Comparison of ENCODE assay signal across 1 cellular context in genomic region chr19:1651548-1652394, GRCh38.
TF ChIP-seq lines count a peak whose summit lies in the region.

No MANE protein-coding gene starts in this region.

TF ChIP-seq in K562, 482 proteins besides CTCF, POLR2A, EP300 and RAD21 (continued from another document and continues in another):
- TF ChIP-seq, protein P1, sequence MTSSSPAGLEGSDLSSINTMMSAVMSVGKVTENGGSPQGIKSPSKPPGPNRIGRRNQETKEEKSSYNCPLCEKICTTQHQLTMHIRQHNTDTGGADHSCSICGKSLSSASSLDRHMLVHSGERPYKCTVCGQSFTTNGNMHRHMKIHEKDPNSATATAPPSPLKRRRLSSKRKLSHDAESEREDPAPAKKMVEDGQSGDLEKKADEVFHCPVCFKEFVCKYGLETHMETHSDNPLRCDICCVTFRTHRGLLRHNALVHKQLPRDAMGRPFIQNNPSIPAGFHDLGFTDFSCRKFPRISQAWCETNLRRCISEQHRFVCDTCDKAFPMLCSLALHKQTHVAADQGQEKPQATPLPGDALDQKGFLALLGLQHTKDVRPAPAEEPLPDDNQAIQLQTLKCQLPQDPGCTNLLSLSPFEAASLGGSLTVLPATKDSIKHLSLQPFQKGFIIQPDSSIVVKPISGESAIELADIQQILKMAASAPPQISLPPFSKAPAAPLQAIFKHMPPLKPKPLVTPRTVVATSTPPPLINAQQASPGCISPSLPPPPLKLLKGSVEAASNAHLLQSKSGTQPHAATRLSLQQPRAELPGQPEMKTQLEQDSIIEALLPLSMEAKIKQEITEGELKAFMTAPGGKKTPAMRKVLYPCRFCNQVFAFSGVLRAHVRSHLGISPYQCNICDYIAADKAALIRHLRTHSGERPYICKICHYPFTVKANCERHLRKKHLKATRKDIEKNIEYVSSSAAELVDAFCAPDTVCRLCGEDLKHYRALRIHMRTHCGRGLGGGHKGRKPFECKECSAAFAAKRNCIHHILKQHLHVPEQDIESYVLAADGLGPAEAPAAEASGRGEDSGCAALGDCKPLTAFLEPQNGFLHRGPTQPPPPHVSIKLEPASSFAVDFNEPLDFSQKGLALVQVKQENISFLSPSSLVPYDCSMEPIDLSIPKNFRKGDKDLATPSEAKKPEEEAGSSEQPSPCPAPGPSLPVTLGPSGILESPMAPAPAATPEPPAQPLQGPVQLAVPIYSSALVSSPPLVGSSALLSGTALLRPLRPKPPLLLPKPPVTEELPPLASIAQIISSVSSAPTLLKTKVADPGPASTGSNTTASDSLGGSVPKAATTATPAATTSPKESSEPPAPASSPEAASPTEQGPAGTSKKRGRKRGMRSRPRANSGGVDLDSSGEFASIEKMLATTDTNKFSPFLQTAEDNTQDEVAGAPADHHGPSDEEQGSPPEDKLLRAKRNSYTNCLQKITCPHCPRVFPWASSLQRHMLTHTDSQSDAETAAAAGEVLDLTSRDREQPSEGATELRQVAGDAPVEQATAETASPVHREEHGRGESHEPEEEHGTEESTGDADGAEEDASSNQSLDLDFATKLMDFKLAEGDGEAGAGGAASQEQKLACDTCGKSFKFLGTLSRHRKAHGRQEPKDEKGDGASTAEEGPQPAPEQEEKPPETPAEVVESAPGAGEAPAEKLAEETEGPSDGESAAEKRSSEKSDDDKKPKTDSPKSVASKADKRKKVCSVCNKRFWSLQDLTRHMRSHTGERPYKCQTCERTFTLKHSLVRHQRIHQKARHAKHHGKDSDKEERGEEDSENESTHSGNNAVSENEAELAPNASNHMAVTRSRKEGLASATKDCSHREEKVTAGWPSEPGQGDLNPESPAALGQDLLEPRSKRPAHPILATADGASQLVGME (CRISPR knock-in tag; IDR thresholded peaks at IDR 0.05): no peak
- TF ChIP-seq FOS (IDR thresholded peaks at IDR 0.05; ENCODE audit: extremely low read depth, insufficient read length): no peak
- no peak for TF ChIP-seq FOXP4 (CRISPR knock-in tag; IDR thresholded peaks at IDR 0.05; ENCODE audit: borderline replicate concordance)
- no peak for TF ChIP-seq CBX8 (IDR thresholded peaks at IDR 0.05; ENCODE audit: borderline replicate concordance, extremely low read depth, low read depth, low read length, poor library complexity, severe bottlenecking)
- TF ChIP-seq ZEB2 (IDR thresholded peaks at IDR 0.05): no peak
- no peak for TF ChIP-seq ZC3H8 (IDR thresholded peaks at IDR 0.05)
- TF ChIP-seq PHB (CRISPR knock-in tag; IDR thresholded peaks at IDR 0.05): no peak
- no peak for TF ChIP-seq BCL6 (CRISPR knock-in tag; IDR thresholded peaks at IDR 0.05)
- TF ChIP-seq ZFX (CRISPR knock-in tag; IDR thresholded peaks at IDR 0.05): peak; percentile 36
- TF ChIP-seq XRCC5 (IDR thresholded peaks at IDR 0.05; ENCODE audit: low read depth, low read length): 0 out of 2 replicates have a peak, but pooled peaks have one; percentile 17
- no peak for TF ChIP-seq ZNF778 (CRISPR knock-in tag; IDR thresholded peaks at IDR 0.05)
- TF ChIP-seq ZNF24 (IDR thresholded peaks at IDR 0.05): no peak
- TF ChIP-seq THAP7 (CRISPR knock-in tag; IDR thresholded peaks at IDR 0.05): no peak
- TF ChIP-seq, protein P2, sequence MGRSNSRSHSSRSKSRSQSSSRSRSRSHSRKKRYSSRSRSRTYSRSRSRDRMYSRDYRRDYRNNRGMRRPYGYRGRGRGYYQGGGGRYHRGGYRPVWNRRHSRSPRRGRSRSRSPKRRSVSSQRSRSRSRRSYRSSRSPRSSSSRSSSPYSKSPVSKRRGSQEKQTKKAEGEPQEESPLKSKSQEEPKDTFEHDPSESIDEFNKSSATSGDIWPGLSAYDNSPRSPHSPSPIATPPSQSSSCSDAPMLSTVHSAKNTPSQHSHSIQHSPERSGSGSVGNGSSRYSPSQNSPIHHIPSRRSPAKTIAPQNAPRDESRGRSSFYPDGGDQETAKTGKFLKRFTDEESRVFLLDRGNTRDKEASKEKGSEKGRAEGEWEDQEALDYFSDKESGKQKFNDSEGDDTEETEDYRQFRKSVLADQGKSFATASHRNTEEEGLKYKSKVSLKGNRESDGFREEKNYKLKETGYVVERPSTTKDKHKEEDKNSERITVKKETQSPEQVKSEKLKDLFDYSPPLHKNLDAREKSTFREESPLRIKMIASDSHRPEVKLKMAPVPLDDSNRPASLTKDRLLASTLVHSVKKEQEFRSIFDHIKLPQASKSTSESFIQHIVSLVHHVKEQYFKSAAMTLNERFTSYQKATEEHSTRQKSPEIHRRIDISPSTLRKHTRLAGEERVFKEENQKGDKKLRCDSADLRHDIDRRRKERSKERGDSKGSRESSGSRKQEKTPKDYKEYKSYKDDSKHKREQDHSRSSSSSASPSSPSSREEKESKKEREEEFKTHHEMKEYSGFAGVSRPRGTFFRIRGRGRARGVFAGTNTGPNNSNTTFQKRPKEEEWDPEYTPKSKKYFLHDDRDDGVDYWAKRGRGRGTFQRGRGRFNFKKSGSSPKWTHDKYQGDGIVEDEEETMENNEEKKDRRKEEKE (IDR thresholded peaks at IDR 0.05; ENCODE audit: borderline replicate concordance in 1 of 2, control insufficient read depth in 1 of 2, low read depth in 2 of 2, low read length in 1 of 2): no peak
- no peak for TF ChIP-seq CC2D1A (IDR thresholded peaks at IDR 0.05)
- no peak for TF ChIP-seq FOXK2 (conservative IDR thresholded peaks at IDR 0.05 in 1 of 2, IDR thresholded peaks at IDR 0.05 in 1 of 2; ENCODE audit: low read depth in 2 of 2)
- no peak for TF ChIP-seq HDAC2 (IDR thresholded peaks at IDR 0.05)
- TF ChIP-seq, protein P3, sequence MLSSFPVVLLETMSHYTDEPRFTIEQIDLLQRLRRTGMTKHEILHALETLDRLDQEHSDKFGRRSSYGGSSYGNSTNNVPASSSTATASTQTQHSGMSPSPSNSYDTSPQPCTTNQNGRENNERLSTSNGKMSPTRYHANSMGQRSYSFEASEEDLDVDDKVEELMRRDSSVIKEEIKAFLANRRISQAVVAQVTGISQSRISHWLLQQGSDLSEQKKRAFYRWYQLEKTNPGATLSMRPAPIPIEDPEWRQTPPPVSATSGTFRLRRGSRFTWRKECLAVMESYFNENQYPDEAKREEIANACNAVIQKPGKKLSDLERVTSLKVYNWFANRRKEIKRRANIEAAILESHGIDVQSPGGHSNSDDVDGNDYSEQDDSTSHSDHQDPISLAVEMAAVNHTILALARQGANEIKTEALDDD (IDR thresholded peaks at IDR 0.05): no peak
- TF ChIP-seq ZNF609 (CRISPR knock-in tag; IDR thresholded peaks at IDR 0.05; ENCODE audit: borderline replicate concordance): no peak
- no peak for TF ChIP-seq ZNF57 (CRISPR knock-in tag; IDR thresholded peaks at IDR 0.05)
- TF ChIP-seq IRF2 (CRISPR knock-in tag; IDR thresholded peaks at IDR 0.05): no peak
- TF ChIP-seq, protein P4, sequence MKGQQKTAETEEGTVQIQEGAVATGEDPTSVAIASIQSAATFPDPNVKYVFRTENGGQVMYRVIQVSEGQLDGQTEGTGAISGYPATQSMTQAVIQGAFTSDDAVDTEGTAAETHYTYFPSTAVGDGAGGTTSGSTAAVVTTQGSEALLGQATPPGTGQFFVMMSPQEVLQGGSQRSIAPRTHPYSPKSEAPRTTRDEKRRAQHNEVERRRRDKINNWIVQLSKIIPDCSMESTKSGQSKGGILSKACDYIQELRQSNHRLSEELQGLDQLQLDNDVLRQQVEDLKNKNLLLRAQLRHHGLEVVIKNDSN (CRISPR knock-in tag; IDR thresholded peaks at IDR 0.05): no peak
- no peak for TF ChIP-seq ZNF431 (CRISPR knock-in tag; IDR thresholded peaks at IDR 0.05)
- 0 out of 2 replicates have a peak, but pooled peaks have one; percentile 5 for TF ChIP-seq MIER1 (IDR thresholded peaks at IDR 0.05; ENCODE audit: low read depth)
- TF ChIP-seq DIDO1 (tag; IDR thresholded peaks at IDR 0.05; ENCODE audit: low read depth): no peak
- TF ChIP-seq, protein P5, sequence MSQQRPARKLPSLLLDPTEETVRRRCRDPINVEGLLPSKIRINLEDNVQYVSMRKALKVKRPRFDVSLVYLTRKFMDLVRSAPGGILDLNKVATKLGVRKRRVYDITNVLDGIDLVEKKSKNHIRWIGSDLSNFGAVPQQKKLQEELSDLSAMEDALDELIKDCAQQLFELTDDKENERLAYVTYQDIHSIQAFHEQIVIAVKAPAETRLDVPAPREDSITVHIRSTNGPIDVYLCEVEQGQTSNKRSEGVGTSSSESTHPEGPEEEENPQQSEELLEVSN (IDR thresholded peaks at IDR 0.05; ENCODE audit: borderline replicate concordance in 1 of 2, extremely low read depth in 1 of 2, insufficient read depth in 1 of 2, insufficient read length in 1 of 2, low read depth in 1 of 2, low read length in 1 of 2, poor library complexity in 1 of 2, severe bottlenecking in 1 of 2): peak in 1 of 2 experiments; percentile 71
- TF ChIP-seq, protein P6, sequence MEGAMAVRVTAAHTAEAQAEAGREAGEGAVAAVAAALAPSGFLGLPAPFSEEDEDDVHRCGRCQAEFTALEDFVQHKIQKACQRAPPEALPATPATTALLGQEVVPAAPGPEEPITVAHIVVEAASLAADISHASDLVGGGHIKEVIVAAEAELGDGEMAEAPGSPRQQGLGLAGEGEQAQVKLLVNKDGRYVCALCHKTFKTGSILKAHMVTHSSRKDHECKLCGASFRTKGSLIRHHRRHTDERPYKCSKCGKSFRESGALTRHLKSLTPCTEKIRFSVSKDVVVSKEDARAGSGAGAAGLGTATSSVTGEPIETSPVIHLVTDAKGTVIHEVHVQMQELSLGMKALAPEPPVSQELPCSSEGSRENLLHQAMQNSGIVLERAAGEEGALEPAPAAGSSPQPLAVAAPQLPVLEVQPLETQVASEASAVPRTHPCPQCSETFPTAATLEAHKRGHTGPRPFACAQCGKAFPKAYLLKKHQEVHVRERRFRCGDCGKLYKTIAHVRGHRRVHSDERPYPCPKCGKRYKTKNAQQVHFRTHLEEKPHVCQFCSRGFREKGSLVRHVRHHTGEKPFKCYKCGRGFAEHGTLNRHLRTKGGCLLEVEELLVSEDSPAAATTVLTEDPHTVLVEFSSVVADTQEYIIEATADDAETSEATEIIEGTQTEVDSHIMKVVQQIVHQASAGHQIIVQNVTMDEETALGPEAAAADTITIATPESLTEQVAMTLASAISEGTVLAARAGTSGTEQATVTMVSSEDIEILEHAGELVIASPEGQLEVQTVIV (CRISPR knock-in tag; IDR thresholded peaks at IDR 0.05; ENCODE audit: borderline replicate concordance): no peak
- no peak for TF ChIP-seq RB1 (IDR thresholded peaks at IDR 0.05; ENCODE audit: low read depth)
- TF ChIP-seq ZNF696 (CRISPR knock-in tag; conservative IDR thresholded peaks at IDR 0.05): no peak
- TF ChIP-seq NRF1 (conservative IDR thresholded peaks at IDR 0.05 in 1 of 2, IDR thresholded peaks at IDR 0.05 in 1 of 2): peak in 1 of 2 experiments; percentile 52; a peak in 2 of 4 replicates
- peak; percentile 65 for TF ChIP-seq RBFOX2 (IDR thresholded peaks at IDR 0.05; ENCODE audit: low read depth, low read length)
- no peak for TF ChIP-seq ZNF766 (CRISPR knock-in tag; conservative IDR thresholded peaks at IDR 0.05)
- TF ChIP-seq ZNF764 (CRISPR knock-in tag; IDR thresholded peaks at IDR 0.05; ENCODE audit: low read depth): no peak
- TF ChIP-seq WHSC1 (IDR thresholded peaks at IDR 0.05; ENCODE audit: low read length): no peak
- peak in 1 of 2 experiments; percentile 60; a peak in 1 of 4 replicates for TF ChIP-seq MAZ (CRISPR knock-in tag; conservative IDR thresholded peaks at IDR 0.05 in 1 of 2, IDR thresholded peaks at IDR 0.05 in 1 of 2)
- TF ChIP-seq NR2C2 (CRISPR knock-in tag; IDR thresholded peaks at IDR 0.05): no peak
- no peak for TF ChIP-seq NR2C2 (tag; IDR thresholded peaks at IDR 0.05)
